ENCODE assay signal across 1 cellular context in genomic region chr12:54294152-54294913, GRCh38.
TF ChIP-seq lines count a peak whose summit lies in the region.

No MANE protein-coding gene starts in this region.

TF ChIP-seq in HepG2, 621 proteins besides CTCF, POLR2A, EP300 and RAD21 (continued from another document and continues in another):
- TF ChIP-seq ZNF609 (CRISPR knock-in tag; IDR thresholded peaks at IDR 0.05; ENCODE audit: borderline replicate concordance): peak; percentile 68; the same call in 1 of the 2 replicates
- TF ChIP-seq ZBTB14 (CRISPR knock-in tag; IDR thresholded peaks at IDR 0.05): no peak
- no peak for TF ChIP-seq CREBL2 (CRISPR knock-in tag; IDR thresholded peaks at IDR 0.05; ENCODE audit: borderline replicate concordance)
- no peak; the same call in 1 of the 2 replicates for TF ChIP-seq ZNF563 (CRISPR knock-in tag; IDR thresholded peaks at IDR 0.05)
- no peak for TF ChIP-seq KLF13 (CRISPR knock-in tag; IDR thresholded peaks at IDR 0.05)
- TF ChIP-seq ZBTB2 (CRISPR knock-in tag; IDR thresholded peaks at IDR 0.05; ENCODE audit: low read depth): no peak
- no peak for TF ChIP-seq HMGA1 (CRISPR knock-in tag; conservative IDR thresholded peaks at IDR 0.05)
- no peak for TF ChIP-seq ZNF709 (CRISPR knock-in tag; IDR thresholded peaks at IDR 0.05)
- no peak for TF ChIP-seq ZBTB3 (CRISPR knock-in tag; IDR thresholded peaks at IDR 0.05; ENCODE audit: borderline replicate concordance, low read depth)
- no peak for TF ChIP-seq ZNF282 (IDR thresholded peaks at IDR 0.05; ENCODE audit: partially characterized antibody)
- TF ChIP-seq ZNF710 (CRISPR knock-in tag; IDR thresholded peaks at IDR 0.05; ENCODE audit: borderline replicate concordance): peak; percentile 81; the same call in 1 of the 2 replicates
- TF ChIP-seq ZNF333 (CRISPR knock-in tag; IDR thresholded peaks at IDR 0.05; ENCODE audit: borderline replicate concordance): no peak
- peak; percentile 86 for TF ChIP-seq ELF3 (CRISPR knock-in tag; IDR thresholded peaks at IDR 0.05)
- no peak for TF ChIP-seq ZNF224 (CRISPR knock-in tag; IDR thresholded peaks at IDR 0.05)
- TF ChIP-seq TRAFD1 (CRISPR knock-in tag; IDR thresholded peaks at IDR 0.05; ENCODE audit: borderline replicate concordance): no peak
- no peak for TF ChIP-seq DRAP1 (CRISPR knock-in tag; IDR thresholded peaks at IDR 0.05)
- TF ChIP-seq CSRNP2 (CRISPR knock-in tag; conservative IDR thresholded peaks at IDR 0.05; ENCODE audit: low read depth): no peak
- 0 out of 2 replicates have a peak, but pooled peaks have one; percentile 22 for TF ChIP-seq ZBTB38 (CRISPR knock-in tag; IDR thresholded peaks at IDR 0.05)
- no peak for TF ChIP-seq ZNF598 (CRISPR knock-in tag; IDR thresholded peaks at IDR 0.05; ENCODE audit: borderline replicate concordance)
- TF ChIP-seq MED8 (CRISPR knock-in tag; IDR thresholded peaks at IDR 0.05; ENCODE audit: insufficient replicate concordance): peak; percentile 46
- TF ChIP-seq ZNF263 (CRISPR knock-in tag; IDR thresholded peaks at IDR 0.05): no peak
- TF ChIP-seq MIER3 (CRISPR knock-in tag; IDR thresholded peaks at IDR 0.05; ENCODE audit: borderline replicate concordance): no peak; the same call in 1 of the 2 replicates
- 0 out of 2 replicates have a peak, but pooled peaks have one; percentile 28 for TF ChIP-seq AFF4 (CRISPR knock-in tag; IDR thresholded peaks at IDR 0.05)
- TF ChIP-seq GABPA (IDR thresholded peaks at IDR 0.05; ENCODE audit: low read depth, low read length): no peak
- TF ChIP-seq GABPA (CRISPR knock-in tag; IDR thresholded peaks at IDR 0.05; ENCODE audit: low read depth): 0 out of 2 replicates have a peak, but pooled peaks have one; percentile 34
- TF ChIP-seq GATA4 (IDR thresholded peaks at IDR 0.05; ENCODE audit: borderline replicate concordance, low read depth): peak; percentile 39; the same call in 1 of the 2 replicates
- TF ChIP-seq ZMAT3 (CRISPR knock-in tag; conservative IDR thresholded peaks at IDR 0.05): 0 out of 2 replicates have a peak, but pooled peaks have one; percentile 44
- TF ChIP-seq MAFG (CRISPR knock-in tag; IDR thresholded peaks at IDR 0.05): no peak
- 0 out of 2 replicates have a peak, but pooled peaks have one; percentile 53 for TF ChIP-seq BCL3 (CRISPR knock-in tag; IDR thresholded peaks at IDR 0.05)
- TF ChIP-seq FOXP4 (CRISPR knock-in tag; IDR thresholded peaks at IDR 0.05): peak; percentile 30; the same call in 1 of the 2 replicates
- TF ChIP-seq ZNF12 (CRISPR knock-in tag; IDR thresholded peaks at IDR 0.05): no peak; the same call in 1 of the 2 replicates
- 0 out of 2 replicates have a peak, but pooled peaks have one; percentile 63 for TF ChIP-seq ZNF556 (CRISPR knock-in tag; IDR thresholded peaks at IDR 0.05; ENCODE audit: borderline replicate concordance)
- TF ChIP-seq ZNF558 (CRISPR knock-in tag; IDR thresholded peaks at IDR 0.05; ENCODE audit: borderline replicate concordance): no peak
- TF ChIP-seq ELF1 (CRISPR knock-in tag; IDR thresholded peaks at IDR 0.05): 0 out of 2 replicates have a peak, but pooled peaks have one; percentile 41
- TF ChIP-seq ATF7 (IDR thresholded peaks at IDR 0.05): no peak
- TF ChIP-seq ATF7 (CRISPR knock-in tag; IDR thresholded peaks at IDR 0.05): no peak
- 0 out of 2 replicates have a peak, but pooled peaks have one; percentile 48 for TF ChIP-seq NFATC3 (CRISPR knock-in tag; IDR thresholded peaks at IDR 0.05)
- TF ChIP-seq GFI1 (CRISPR knock-in tag; IDR thresholded peaks at IDR 0.05; ENCODE audit: borderline replicate concordance): peak; percentile 79
